31 cellular contexts compared by ENCODE assay signal in the genomic region with DNA sequence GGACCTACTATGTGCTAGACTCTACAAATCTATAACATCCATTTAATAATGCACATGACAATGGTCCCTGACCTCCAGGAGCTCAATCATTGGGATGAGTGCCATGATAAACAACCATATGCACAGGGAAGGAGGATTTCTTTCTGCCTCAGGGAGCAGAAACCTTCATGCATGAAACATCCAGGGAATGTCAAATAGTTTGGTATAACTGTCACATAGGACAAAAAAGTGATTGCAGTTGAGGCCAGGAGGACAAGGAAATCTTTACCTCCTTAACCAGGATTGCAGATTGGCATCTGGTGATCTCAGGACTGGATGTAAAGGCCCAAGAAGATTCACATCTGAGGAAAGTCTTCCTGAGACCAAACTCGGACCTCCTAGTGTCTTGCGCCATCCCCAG.
"Had no signal": no experiment of that assay in that cellular context is flagged by ENCODE, and none has a peak within 500 bp of the region (broad histone marks: within the 10 kb centered on the region; RNA-seq: fewer than 3 reads in every experiment).

No MANE protein-coding gene starts in this region.

- H3K36me3 ChIP-seq: gastroesophageal sphincter, right atrium auricular region, stomach, suprapubic skin, tibial artery had no signal

- H3K9ac ChIP-seq: parathyroid adenoma had no signal

- H3K9me3 ChIP-seq: gastroesophageal sphincter, psoas muscle, right atrium auricular region, stomach, suprapubic skin, tibial artery had no signal

- H3K4me3 ChIP-seq: gastroesophageal sphincter, psoas muscle, right atrium auricular region, stomach, suprapubic skin, tibial artery had no signal

- DNase-seq: activated CD4-positive, alpha-beta T cell treated with anti-CD3 and anti-CD28 coated beads for 4 hours; activated CD4-positive, alpha-beta T cell treated with anti-CD3 and anti-CD28 coated beads, Interleukin-2, amount 50 U/mL, for 4 hours; activated CD8-positive, alpha-beta memory T cell treated with anti-CD3 and anti-CD28 coated beads for 24 hours; activated gamma-delta T cell; activated naive CD4-positive, alpha-beta T cell treated with anti-CD3 and anti-CD28 coated beads, Interleukin-2, amount 10 ng/mL, durations not matched to agents 7 days and 5 days; activated T-cell treated with anti-CD3 and anti-CD28 coated beads, Interleukin-2, amount 50 U/mL, for 1 hour; amniotic stem cell; caudate nucleus; cortex of kidney; effector memory CD8-positive, alpha-beta T cell; erythroblast; head of caudate nucleus; left cardiac atrium; mammary epithelial cell; naive thymus-derived CD4-positive, alpha-beta T cell; nucleus accumbens; psoas muscle; stimulated activated CD4-positive, alpha-beta T cell treated with anti-CD3 and anti-CD28 coated beads, Interleukin-15, amount 100 ng/mL, for 24 hours; stimulated activated CD4-positive, alpha-beta T cell treated with anti-CD3 and anti-CD28 coated beads, Interleukin-2, amount 100 ng/mL, for 24 hours; stimulated activated naive B cell treated with anti-CD40 and anti-IgM and Interleukin-4, amounts not matched to agents 10 μg/mL and 1 μg/mL and 100 μg/mL, for 72 hours; stomach; T-helper 9 cell; tibial artery had no signal

- H3K27ac ChIP-seq: gastroesophageal sphincter, parathyroid adenoma, psoas muscle, right atrium auricular region, stomach, tibial artery, VCaP had no signal

- H3K4me1 ChIP-seq: parathyroid adenoma, psoas muscle, right atrium auricular region, suprapubic skin had no signal

- H3K27me3 ChIP-seq: gastroesophageal sphincter, right atrium auricular region, stomach, suprapubic skin, tibial artery had no signal

- FAIRE-seq: astrocyte, islet of Langerhans, TTC549 had no signal
